In the genomic region with DNA sequence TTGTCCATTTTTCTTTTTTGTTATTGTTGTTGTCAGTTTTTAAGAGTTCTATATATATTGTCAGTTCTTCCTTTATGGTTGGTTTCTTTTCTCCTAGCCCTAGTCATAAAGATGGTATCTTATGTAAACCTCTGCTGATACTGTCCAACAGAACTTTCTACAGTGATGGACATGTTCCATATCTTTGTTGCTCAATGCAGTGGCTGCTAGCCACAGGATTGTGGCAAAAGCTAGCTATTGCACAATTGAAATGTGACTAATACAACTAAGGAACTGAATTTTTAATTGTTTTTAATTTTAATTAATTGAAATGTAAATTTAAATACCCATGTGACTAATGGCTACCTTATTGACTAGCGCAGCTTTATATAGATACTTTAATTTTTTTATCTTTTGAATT, we compare ENCODE assay signal across 15 cellular contexts.
DNase-seq lines count a peak whose midpoint lies in the region; ATAC-seq, FAIRE-seq and TF ChIP-seq lines count a peak whose summit lies in the region.
"Had no signal": no experiment of that assay in that cellular context is flagged by ENCODE, and none has a peak within 500 bp of the region (broad histone marks: within the 10 kb centered on the region; RNA-seq: fewer than 3 reads in every experiment).

No MANE protein-coding gene starts in this region.

- no peaks in the 10 kb centered on the region for H3K79me2 ChIP-seq in trophoblast cell (ENCODE audit: control insufficient read depth, insufficient read depth, low read length, poor library complexity)

- H2AFZ ChIP-seq in trophoblast cell (ENCODE audit: insufficient read depth, low read length, poor library complexity) = no peak overlapping the region
- H2AFZ ChIP-seq: PC-9 had no signal

- H3K4me3 Mint-ChIP-seq in activated CD8-positive, alpha-beta T cell treated with anti-CD3 and anti-CD28 coated beads for 36 hours = no peak overlapping the region
- no peak overlapping the region for H3K4me3 Mint-ChIP-seq in activated T-helper 17 cell treated with anti-CD3 and anti-CD28 coated beads, Interleukin-2, amount 50 U/mL, for 72 hours
- H3K4me3 Mint-ChIP-seq: activated naive CD8-positive, alpha-beta T cell treated with anti-CD3 and anti-CD28 coated beads, Interleukin-2, amount 10 ng/mL, durations not matched to agents 7 days and 5 days had no signal

- H3K4me3 ChIP-seq in epithelial cell of esophagus (ENCODE audit: low read length) = no peak overlapping the region
- no peak overlapping the region for H3K4me3 ChIP-seq in trophoblast cell (ENCODE audit: low read depth, low read length)
- H3K4me3 ChIP-seq: PC-9 had no signal

- H3K14ac ChIP-seq in trophoblast cell (ENCODE audit: low read length) = no peak overlapping the region

- H3K4me1 Mint-ChIP-seq in activated CD8-positive, alpha-beta T cell treated with anti-CD3 and anti-CD28 coated beads for 36 hours (ENCODE audit: low read depth) = no peaks in the 10 kb centered on the region
- H3K4me1 Mint-ChIP-seq in activated T-helper 17 cell treated with anti-CD3 and anti-CD28 coated beads, Interleukin-2, amount 50 U/mL, for 72 hours = no peaks in the 10 kb centered on the region
- H3K4me1 Mint-ChIP-seq: activated naive CD8-positive, alpha-beta T cell treated with anti-CD3 and anti-CD28 coated beads, Interleukin-2, amount 10 ng/mL, durations not matched to agents 7 days and 5 days had no signal

- DNase-seq in GM04504 (ENCODE audit: low read depth) (peak; percentile 22), NOMO-1 treated with dmso at 0.1 percent for 144 hours (lab: John Stamatoyannopoulos, UW; ENCODE audit: unreplicated experiment) (peak; percentile 64), epithelial cell of esophagus (ENCODE audit: low read depth) (peak; percentile 85), trophoblast cell (peak; percentile 37 to 59), HTR-8/SVneo (ENCODE audit: insufficient read length, low spot score) (no peak)
- DNase-seq in activated CD8-positive, alpha-beta T cell treated with anti-CD3 and anti-CD28 coated beads for 36 hours = no peak
- DNase-seq: activated naive CD8-positive, alpha-beta T cell treated with anti-CD3 and anti-CD28 coated beads, Interleukin-2, amount 10 ng/mL, durations not matched to agents 7 days and 5 days; DMS79 treated with DMSO at 0.1 percent for 48 hours; erythroblast; H7; NCI-H1436 treated with DMSO at 0.1 percent for 48 hours; small intestine had no signal

- H4K8ac ChIP-seq in trophoblast cell (ENCODE audit: low read depth, low read length) = no peak overlapping the region

- no peaks in the 10 kb centered on the region for H3K79me1 ChIP-seq in trophoblast cell (ENCODE audit: low read length)

- H3K4ac ChIP-seq in trophoblast cell (ENCODE audit: low read depth, low read length) = no peak overlapping the region

- H3K27ac ChIP-seq in trophoblast cell (ENCODE audit: low read depth, low read length) = no peak overlapping the region
- H3K27ac ChIP-seq: PC-9 had no signal

- POLR2A ChIA-PET in activated CD8-positive, alpha-beta T cell treated with anti-CD3 and anti-CD28 coated beads for 36 hours (lab: Charles Lee) = interaction anchor here (0.7 kb wide), 1 partner anchor 337 kb away, joined by 3 read pairs; no protein-coding TSS in a partner anchor

- H3K4me1 ChIP-seq in trophoblast cell (ENCODE audit: control insufficient read depth in 1 of 2, insufficient read depth in 2 of 2, low read length in 2 of 2) = no peaks in the 10 kb centered on the region

- no peak overlapping the region for H3K23ac ChIP-seq in trophoblast cell (ENCODE audit: low read length)

- TF ChIP-seq CTCF in epithelial cell of esophagus (IDR thresholded peaks at IDR 0.05; ENCODE audit: insufficient read depth, low read depth, low read length, missing control alignments) = no peak
- TF ChIP-seq CTCF in activated CD8-positive, alpha-beta T cell treated with anti-CD3 and anti-CD28 coated beads for 36 hours (IDR thresholded peaks at IDR 0.05) = no peak

- WGBS in trophoblast cell (ENCODE audit: extremely low coverage, insufficient coverage, insufficient read length) = no CpG with 5 or more reads among the region's 1 CpG

- H2BK120ac ChIP-seq in trophoblast cell (ENCODE audit: insufficient read depth, low read length, poor library complexity) = no peak overlapping the region

- intact Hi-C loops in activated CD8-positive, alpha-beta T cell treated with anti-CD3 and anti-CD28 coated beads for 36 hours (cut with micrococcal nuclease) = no loop called here

- H2BK12ac ChIP-seq in trophoblast cell (ENCODE audit: low read length) = no peak overlapping the region

- no peak overlapping the region for H2AK5ac ChIP-seq in trophoblast cell (ENCODE audit: low read length)

- no peaks in the 10 kb centered on the region for H3K27me3 Mint-ChIP-seq in activated CD8-positive, alpha-beta T cell treated with anti-CD3 and anti-CD28 coated beads for 36 hours
- no peaks in the 10 kb centered on the region for H3K27me3 Mint-ChIP-seq in activated T-helper 17 cell treated with anti-CD3 and anti-CD28 coated beads, Interleukin-2, amount 50 U/mL, for 72 hours
- H3K27me3 Mint-ChIP-seq: activated naive CD8-positive, alpha-beta T cell treated with anti-CD3 and anti-CD28 coated beads, Interleukin-2, amount 10 ng/mL, durations not matched to agents 7 days and 5 days had no signal

- H3K9me3 ChIP-seq in trophoblast cell (ENCODE audit: insufficient read depth, low read depth, low read length) = no peaks in the 10 kb centered on the region

- no peak overlapping the region for H3K4me2 ChIP-seq in trophoblast cell (ENCODE audit: low read length)
- H3K4me2 ChIP-seq: PC-9 had no signal

- H4K91ac ChIP-seq in trophoblast cell (ENCODE audit: low read depth, low read length) = no peak overlapping the region

- no peak overlapping the region for H3K27ac Mint-ChIP-seq in activated CD8-positive, alpha-beta T cell treated with anti-CD3 and anti-CD28 coated beads for 36 hours
- no peak overlapping the region for H3K27ac Mint-ChIP-seq in activated T-helper 17 cell treated with anti-CD3 and anti-CD28 coated beads, Interleukin-2, amount 50 U/mL, for 72 hours
- H3K27ac Mint-ChIP-seq: activated naive CD8-positive, alpha-beta T cell treated with anti-CD3 and anti-CD28 coated beads, Interleukin-2, amount 10 ng/mL, durations not matched to agents 7 days and 5 days had no signal

- no peaks in the 10 kb centered on the region for H3K9me3 Mint-ChIP-seq in activated CD8-positive, alpha-beta T cell treated with anti-CD3 and anti-CD28 coated beads for 36 hours
- H3K9me3 Mint-ChIP-seq in activated T-helper 17 cell treated with anti-CD3 and anti-CD28 coated beads, Interleukin-2, amount 50 U/mL, for 72 hours = peaks cover 3% of the 10 kb centered on the region
- H3K9me3 Mint-ChIP-seq: activated naive CD8-positive, alpha-beta T cell treated with anti-CD3 and anti-CD28 coated beads, Interleukin-2, amount 10 ng/mL, durations not matched to agents 7 days and 5 days had no signal

- H4K12ac ChIP-seq in trophoblast cell (ENCODE audit: low read depth, low read length) = no peak overlapping the region

- CTCF ChIA-PET in activated CD8-positive, alpha-beta T cell treated with anti-CD3 and anti-CD28 coated beads for 36 hours (lab: Charles Lee) = no interaction called here

- ATAC-seq in activated CD8-positive, alpha-beta T cell treated with anti-CD3 and anti-CD28 coated beads for 36 hours = no peak
- ATAC-seq in activated T-helper 17 cell treated with anti-CD3 and anti-CD28 coated beads, Interleukin-2, amount 50 U/mL, for 72 hours (replicated peaks) = no peak
- ATAC-seq in HG02973 (IDR thresholded peaks at IDR 0.05; ENCODE audit: unreplicated experiment) = no peak

- no peaks in the 10 kb centered on the region for H3K27me3 ChIP-seq in trophoblast cell (ENCODE audit: insufficient read depth, low read length)

- H3K36me3 Mint-ChIP-seq in activated CD8-positive, alpha-beta T cell treated with anti-CD3 and anti-CD28 coated beads for 36 hours (ENCODE audit: low read depth) = no peaks in the 10 kb centered on the region
- H3K36me3 Mint-ChIP-seq in activated T-helper 17 cell treated with anti-CD3 and anti-CD28 coated beads, Interleukin-2, amount 50 U/mL, for 72 hours (ENCODE audit: low read depth) = no peaks in the 10 kb centered on the region
- H3K36me3 Mint-ChIP-seq: activated naive CD8-positive, alpha-beta T cell treated with anti-CD3 and anti-CD28 coated beads, Interleukin-2, amount 10 ng/mL, durations not matched to agents 7 days and 5 days had no signal

- no peak overlapping the region for H2BK5ac ChIP-seq in trophoblast cell (ENCODE audit: low read depth, low read length, poor library complexity)

- H3K36me3 ChIP-seq in trophoblast cell (ENCODE audit: control insufficient read depth in 1 of 2, insufficient read depth in 2 of 2, low read length in 2 of 2) = no peaks in the 10 kb centered on the region

- H3K18ac ChIP-seq in trophoblast cell (ENCODE audit: low read length) = no peak overlapping the region

- no peak for FAIRE-seq in HTR-8/SVneo (lab: Jason Lieb, UNC)
- FAIRE-seq: small intestine had no signal

- no peak overlapping the region for H3K9ac ChIP-seq in trophoblast cell (ENCODE audit: low read length)

Comparison
In these comparisons a context has a peak if more than half of its experiments do, and no peak if none do; other contexts are left out.
1. DNase-seq: peak in GM04504 (single experiment), NOMO-1 treated with dmso at 0.1 percent for 144 hours (single experiment), epithelial cell of esophagus (single experiment) and trophoblast cell (2 of 2); none in activated CD8-positive, alpha-beta T cell treated with anti-CD3 and anti-CD28 coated beads for 36 hours (single experiment) and HTR-8/SVneo (single experiment).